ENCODE assay signal across 8 cellular contexts in genomic region chr2:110794390-110794789, GRCh38.
"Had no signal": no experiment of that assay in that cellular context is flagged by ENCODE, and none has a peak within 500 bp of the region (broad histone marks: within the 10 kb centered on the region; RNA-seq: fewer than 3 reads in every experiment).

No MANE protein-coding gene starts in this region.

- H3K4me1 ChIP-seq: HAP-1 had no signal

- H3K4me3 ChIP-seq: GM23248, HAP-1 had no signal

- ATAC-seq: HCT116, HepG2 had no signal

- DNase-seq: GM23248, GOT3, HFFc6, KBM-7 had no signal

- H3K27ac ChIP-seq: GM23248, HL-60 had no signal

- H3K9me3 ChIP-seq: HAP-1 had no signal
